Comparison of ENCODE assay signal across 18 cellular contexts in the genomic region with DNA sequence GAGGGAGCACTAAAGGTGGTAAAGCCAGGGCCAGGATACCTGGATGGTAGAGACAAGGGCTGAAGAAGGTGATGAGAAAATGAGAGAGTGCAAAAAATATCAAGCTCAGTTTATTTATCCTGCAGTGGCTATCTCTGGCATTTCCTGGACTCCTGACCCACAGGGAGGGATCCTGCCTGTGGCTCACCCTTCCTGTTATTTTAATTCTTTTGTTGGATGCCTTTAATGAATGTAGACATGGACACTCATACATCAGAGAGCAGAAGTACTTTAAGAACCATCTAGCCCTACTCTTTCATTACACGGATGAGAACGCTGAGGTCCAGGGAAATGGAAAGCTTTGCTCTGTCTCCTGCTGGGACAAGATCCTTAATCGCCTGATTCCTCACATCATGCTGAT. TPM values are rescaled to one million over a fixed set of nuclear protein-coding genes. Genes with fewer than 3 reads are reported as not detected.
DNase-seq lines count a peak whose midpoint lies in the region; ATAC-seq and TF ChIP-seq lines count a peak whose summit lies in the region.
"Had no signal": no experiment of that assay in that cellular context is flagged by ENCODE, and none has a peak within 500 bp of the region (broad histone marks: within the 10 kb centered on the region; RNA-seq: fewer than 3 reads in every experiment).

No MANE protein-coding gene starts in this region.

- no peaks in the 10 kb centered on the region for H3K9me3 Mint-ChIP-seq in chondrocyte (ENCODE audit: low read depth)

- H3K27ac Mint-ChIP-seq in chondrocyte (ENCODE audit: unreplicated experiment) = peak overlapping the region; percentile 73

- H3K9me3 ChIP-seq in liver (ENCODE audit: control insufficient read depth in 4 of 4, low read length in 3 of 4) = no peaks in the 10 kb centered on the region
- H3K9me3 ChIP-seq: BLaER1, SJCRH30, uterus had no signal

- no peaks in the 10 kb centered on the region for H3K27me3 Mint-ChIP-seq in chondrocyte (ENCODE audit: low read depth)

- H3K27ac ChIP-seq in liver (ENCODE audit: low read depth in 1 of 2, low read length in 2 of 2) = no peak overlapping the region
- H3K27ac ChIP-seq: BLaER1, hepatocyte, SJCRH30, WERI-Rb-1 had no signal

- no peak for TF ChIP-seq RAD21 in liver (IDR thresholded peaks at IDR 0.05)

- H3K4me1 ChIP-seq in liver (ENCODE audit: control insufficient read depth in 4 of 4, insufficient read depth in 4 of 4, low read length in 3 of 4) = peaks cover 0 to 5% (median 1%) of the 10 kb centered on the region in 4 donors
- H3K4me1 ChIP-seq: BLaER1 had no signal

- H3K36me3 ChIP-seq in liver (ENCODE audit: control insufficient read depth in 4 of 4, insufficient read depth in 3 of 4, low read depth in 1 of 4, low read length in 3 of 4) = no peaks in the 10 kb centered on the region
- H3K36me3 ChIP-seq: BLaER1, SJCRH30, uterus, WERI-Rb-1 had no signal

- 85% methylated on average over 3 of the region's 3 CpGs for WGBS in liver

- peak overlapping the region in 1 of 2 donors; percentile 21 for H3K9ac ChIP-seq in liver (ENCODE audit: low read depth in 1 of 2, low read length in 2 of 2)
- H3K9ac ChIP-seq: BLaER1 had no signal

- H3K4me3 Mint-ChIP-seq in chondrocyte (ENCODE audit: unreplicated experiment) = no peak overlapping the region

- H3K36me3 Mint-ChIP-seq in chondrocyte (ENCODE audit: low read depth) = no peaks in the 10 kb centered on the region

- TF ChIP-seq CTCF in AG10803 (conservative IDR thresholded peaks at IDR 0.05; ENCODE audit: low read length) (no peak), chondrocyte (IDR thresholded peaks at IDR 0.05) (no peak), liver (IDR thresholded peaks at IDR 0.05; ENCODE audit: low read depth, low read length, missing input control) (no peak)

- DNase-seq in AG10803 (ENCODE audit: low read depth) = peak; percentile 73
- peak; percentile 34 for DNase-seq in LoVo (ENCODE audit: low spot score)
- DNase-seq in chondrocyte (ENCODE audit: low spot score) = no peak
- no peak for DNase-seq in NCI-H2171 (lab: John Stamatoyannopoulos, UW)
- no peak for DNase-seq in AG08396 (ENCODE audit: low spot score)
- no peak for DNase-seq in hypothalamus (lab: John Stamatoyannopoulos, UW)
- DNase-seq: activated T-cell treated with anti-CD3 and anti-CD28 coated beads for 4 hours, anterior cingulate cortex, mesendoderm, NCI-H1417 treated with DMSO at 0.1 percent for 48 hours, SJCRH30, uterus, WERI-Rb-1 had no signal

- no peak for ATAC-seq in GM21526 (IDR thresholded peaks at IDR 0.05; ENCODE audit: low FRiP score, unreplicated experiment)
- ATAC-seq: HCT116 had no signal

- H3K4me1 Mint-ChIP-seq in chondrocyte (ENCODE audit: low read depth) = peaks cover 32% of the 10 kb centered on the region

- H3K4me3 ChIP-seq in AG10803 (ENCODE audit: low read length) (no peak overlapping the region), liver (ENCODE audit: low read depth in 1 of 3, low read length in 3 of 3) (no peak overlapping the region)
- H3K4me3 ChIP-seq: BLaER1, hepatocyte, SJCRH30, uterus had no signal

- no peaks in the 10 kb centered on the region for H3K27me3 ChIP-seq in liver (ENCODE audit: control insufficient read depth in 4 of 4, insufficient read depth in 4 of 4, low read length in 3 of 4)
- H3K27me3 ChIP-seq: BLaER1, hepatocyte, SJCRH30, uterus had no signal

TF ChIP-seq in liver, 16 proteins besides CTCF, POLR2A, EP300 and RAD21:
- TF ChIP-seq GABPA (IDR thresholded peaks at IDR 0.05 in 1 of 2, conservative IDR thresholded peaks at IDR 0.05 in 1 of 2) (no peak), HNF4A (conservative IDR thresholded peaks at IDR 0.05) (peak; percentile 59 to 60), EGR1 (IDR thresholded peaks at IDR 0.05; ENCODE audit: low read depth in 2 of 2) (no peak), JUND (IDR thresholded peaks at IDR 0.05) (no peak), YY1 (IDR thresholded peaks at IDR 0.05) (no peak), FOXA1 (IDR thresholded peaks at IDR 0.05) (no peak), FOXA2 (IDR thresholded peaks at IDR 0.05) (peak; percentile 14), RXRA (IDR thresholded peaks at IDR 0.05) (peak in 1 of 2 donors; percentile 13), TAF1 (conservative IDR thresholded peaks at IDR 0.05) (no peak), SP1 (IDR thresholded peaks at IDR 0.05) (peak; percentile 47), NR2F2 (IDR thresholded peaks at IDR 0.05) (no peak), HNF4G (IDR thresholded peaks at IDR 0.05) (no peak)
- TF ChIP-seq, protein P1, sequence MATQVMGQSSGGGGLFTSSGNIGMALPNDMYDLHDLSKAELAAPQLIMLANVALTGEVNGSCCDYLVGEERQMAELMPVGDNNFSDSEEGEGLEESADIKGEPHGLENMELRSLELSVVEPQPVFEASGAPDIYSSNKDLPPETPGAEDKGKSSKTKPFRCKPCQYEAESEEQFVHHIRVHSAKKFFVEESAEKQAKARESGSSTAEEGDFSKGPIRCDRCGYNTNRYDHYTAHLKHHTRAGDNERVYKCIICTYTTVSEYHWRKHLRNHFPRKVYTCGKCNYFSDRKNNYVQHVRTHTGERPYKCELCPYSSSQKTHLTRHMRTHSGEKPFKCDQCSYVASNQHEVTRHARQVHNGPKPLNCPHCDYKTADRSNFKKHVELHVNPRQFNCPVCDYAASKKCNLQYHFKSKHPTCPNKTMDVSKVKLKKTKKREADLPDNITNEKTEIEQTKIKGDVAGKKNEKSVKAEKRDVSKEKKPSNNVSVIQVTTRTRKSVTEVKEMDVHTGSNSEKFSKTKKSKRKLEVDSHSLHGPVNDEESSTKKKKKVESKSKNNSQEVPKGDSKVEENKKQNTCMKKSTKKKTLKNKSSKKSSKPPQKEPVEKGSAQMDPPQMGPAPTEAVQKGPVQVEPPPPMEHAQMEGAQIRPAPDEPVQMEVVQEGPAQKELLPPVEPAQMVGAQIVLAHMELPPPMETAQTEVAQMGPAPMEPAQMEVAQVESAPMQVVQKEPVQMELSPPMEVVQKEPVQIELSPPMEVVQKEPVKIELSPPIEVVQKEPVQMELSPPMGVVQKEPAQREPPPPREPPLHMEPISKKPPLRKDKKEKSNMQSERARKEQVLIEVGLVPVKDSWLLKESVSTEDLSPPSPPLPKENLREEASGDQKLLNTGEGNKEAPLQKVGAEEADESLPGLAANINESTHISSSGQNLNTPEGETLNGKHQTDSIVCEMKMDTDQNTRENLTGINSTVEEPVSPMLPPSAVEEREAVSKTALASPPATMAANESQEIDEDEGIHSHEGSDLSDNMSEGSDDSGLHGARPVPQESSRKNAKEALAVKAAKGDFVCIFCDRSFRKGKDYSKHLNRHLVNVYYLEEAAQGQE (IDR thresholded peaks at IDR 0.05) = no peak
- TF ChIP-seq, protein P2, sequence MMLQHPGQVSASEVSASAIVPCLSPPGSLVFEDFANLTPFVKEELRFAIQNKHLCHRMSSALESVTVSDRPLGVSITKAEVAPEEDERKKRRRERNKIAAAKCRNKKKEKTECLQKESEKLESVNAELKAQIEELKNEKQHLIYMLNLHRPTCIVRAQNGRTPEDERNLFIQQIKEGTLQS (IDR thresholded peaks at IDR 0.05) = no peak
- TF ChIP-seq, protein P3, sequence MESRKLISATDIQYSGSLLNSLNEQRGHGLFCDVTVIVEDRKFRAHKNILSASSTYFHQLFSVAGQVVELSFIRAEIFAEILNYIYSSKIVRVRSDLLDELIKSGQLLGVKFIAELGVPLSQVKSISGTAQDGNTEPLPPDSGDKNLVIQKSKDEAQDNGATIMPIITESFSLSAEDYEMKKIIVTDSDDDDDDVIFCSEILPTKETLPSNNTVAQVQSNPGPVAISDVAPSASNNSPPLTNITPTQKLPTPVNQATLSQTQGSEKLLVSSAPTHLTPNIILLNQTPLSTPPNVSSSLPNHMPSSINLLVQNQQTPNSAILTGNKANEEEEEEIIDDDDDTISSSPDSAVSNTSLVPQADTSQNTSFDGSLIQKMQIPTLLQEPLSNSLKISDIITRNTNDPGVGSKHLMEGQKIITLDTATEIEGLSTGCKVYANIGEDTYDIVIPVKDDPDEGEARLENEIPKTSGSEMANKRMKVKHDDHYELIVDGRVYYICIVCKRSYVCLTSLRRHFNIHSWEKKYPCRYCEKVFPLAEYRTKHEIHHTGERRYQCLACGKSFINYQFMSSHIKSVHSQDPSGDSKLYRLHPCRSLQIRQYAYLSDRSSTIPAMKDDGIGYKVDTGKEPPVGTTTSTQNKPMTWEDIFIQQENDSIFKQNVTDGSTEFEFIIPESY (IDR thresholded peaks at IDR 0.05) = no peak
- TF ChIP-seq, protein P4, sequence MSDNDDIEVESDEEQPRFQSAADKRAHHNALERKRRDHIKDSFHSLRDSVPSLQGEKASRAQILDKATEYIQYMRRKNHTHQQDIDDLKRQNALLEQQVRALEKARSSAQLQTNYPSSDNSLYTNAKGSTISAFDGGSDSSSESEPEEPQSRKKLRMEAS (IDR thresholded peaks at IDR 0.05) = no peak
TF ChIP-seq in liver: peak in this region for 4.

RNA-seq across cellular contexts. Expression of a gene that starts 20.6 kb away (rescaled TPM):
- total RNA-seq in chondrocyte = 74.9 to 98.8 TPM (median 92.3 TPM) in 3 replicates
- total RNA-seq in liver = 10 to 100 TPM; 15.7 to 29.8 TPM
- polyA plus RNA-seq in liver = 10 to 100 TPM; 15.0 to 19.3 TPM

Comparison
In these comparisons a context has a peak if more than half of its experiments do, and no peak if none do; other contexts are left out.
1. DNase-seq: peak in AG10803 (single experiment) and LoVo (single experiment); none in chondrocyte (single experiment), NCI-H2171 (single experiment), AG08396 (single experiment) and hypothalamus (0 of 51).